3 cellular contexts compared by ENCODE assay signal in genomic region chr4:122827899-122828601, GRCh38.
TF ChIP-seq lines count a peak whose summit lies in the region.

No MANE protein-coding gene starts in this region.

TF ChIP-seq in GM12891, 5 proteins besides CTCF, POLR2A, EP300 and RAD21:
- TF ChIP-seq SPI1 (IDR thresholded peaks at IDR 0.05; ENCODE audit: low read depth, low read length) (no peak), TAF1 (IDR thresholded peaks at IDR 0.05; ENCODE audit: low read depth, low read length) (no peak), POLR2AphosphoS5 (IDR thresholded peaks at IDR 0.05; ENCODE audit: low read depth, low read length) (no peak), PAX5 (IDR thresholded peaks at IDR 0.05; ENCODE audit: insufficient read depth, low read length, severe bottlenecking) (no peak), POU2F2 (IDR thresholded peaks at IDR 0.05; ENCODE audit: low read depth, low read length) (peak; percentile 96)

TF ChIP-seq in IMR-90, 13 proteins besides CTCF, POLR2A, EP300 and RAD21:
- TF ChIP-seq SMC3 (IDR thresholded peaks at IDR 0.05; ENCODE audit: low read depth, low read length) (no peak), CHD1 (IDR thresholded peaks at IDR 0.05; ENCODE audit: low read depth, low read length) (no peak), RCOR1 (IDR thresholded peaks at IDR 0.05; ENCODE audit: insufficient replicate concordance, low read length) (no peak), RFX5 (IDR thresholded peaks at IDR 0.05; ENCODE audit: low read depth, low read length) (no peak), NFE2L2 (IDR thresholded peaks at IDR 0.05; ENCODE audit: low read depth, low read length) (no peak), MXI1 (IDR thresholded peaks at IDR 0.05; ENCODE audit: borderline replicate concordance, low read depth, low read length) (peak; percentile 55; the same call in 1 of the 2 replicates), USF2 (IDR thresholded peaks at IDR 0.05; ENCODE audit: low read depth, low read length) (peak; percentile 78; the same call in 1 of the 2 replicates), MAZ (IDR thresholded peaks at IDR 0.05; ENCODE audit: borderline replicate concordance, low read depth, low read length) (no peak), BHLHE40 (IDR thresholded peaks at IDR 0.05; ENCODE audit: low read depth, low read length) (peak; percentile 77), MAFK (IDR thresholded peaks at IDR 0.05; ENCODE audit: low read depth, low read length) (no peak), CEBPB (IDR thresholded peaks at IDR 0.05; ENCODE audit: low read depth, low read length) (peak; percentile 70), FOS (IDR thresholded peaks at IDR 0.05; ENCODE audit: low read depth, low read length) (no peak)
- TF ChIP-seq, protein P1, sequence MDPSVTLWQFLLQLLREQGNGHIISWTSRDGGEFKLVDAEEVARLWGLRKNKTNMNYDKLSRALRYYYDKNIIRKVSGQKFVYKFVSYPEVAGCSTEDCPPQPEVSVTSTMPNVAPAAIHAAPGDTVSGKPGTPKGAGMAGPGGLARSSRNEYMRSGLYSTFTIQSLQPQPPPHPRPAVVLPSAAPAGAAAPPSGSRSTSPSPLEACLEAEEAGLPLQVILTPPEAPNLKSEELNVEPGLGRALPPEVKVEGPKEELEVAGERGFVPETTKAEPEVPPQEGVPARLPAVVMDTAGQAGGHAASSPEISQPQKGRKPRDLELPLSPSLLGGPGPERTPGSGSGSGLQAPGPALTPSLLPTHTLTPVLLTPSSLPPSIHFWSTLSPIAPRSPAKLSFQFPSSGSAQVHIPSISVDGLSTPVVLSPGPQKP (IDR thresholded peaks at IDR 0.05; ENCODE audit: borderline replicate concordance, low read depth, low read length) = no peak
TF ChIP-seq in IMR-90: peak in this region for 4.

TF ChIP-seq in endothelial cell of umbilical vein, 7 proteins besides CTCF, POLR2A, EP300 and RAD21:
- TF ChIP-seq EZH2 (IDR thresholded peaks at IDR 0.05; ENCODE audit: borderline replicate concordance, low read depth, low read length, severe bottlenecking) (no peak), JUN (IDR thresholded peaks at IDR 0.05; ENCODE audit: borderline replicate concordance, insufficient read depth, insufficient read length, low read depth) (no peak), MAX (IDR thresholded peaks at IDR 0.05; ENCODE audit: insufficient read depth, insufficient read length) (peak; percentile 45)
